Comparison of ENCODE assay signal across 18 cellular contexts in genomic region chr10:50514995-50515394, GRCh38.
"Had no signal": no experiment of that assay in that cellular context is flagged by ENCODE, and none has a peak within 500 bp of the region (broad histone marks: within the 10 kb centered on the region; RNA-seq: fewer than 3 reads in every experiment).

No MANE protein-coding gene starts in this region.

- H3K4me3 Mint-ChIP-seq: activated CD4-positive, alpha-beta T cell treated with anti-CD3 and anti-CD28 coated beads for 36 hours; activated CD8-positive, alpha-beta T cell treated with anti-CD3 and anti-CD28 coated beads, Interleukin-2, amount 10 ng/mL, durations not matched to agents 7 days and 5 days; activated T-helper 1 cell treated with anti-CD3 and anti-CD28 coated beads, Interleukin-12 subunit alpha, Interleukin-12 subunit beta, Interleukin-2, Interleukin-4 antibody, amounts not matched to agents 30 ng/mL and 10 ng/mL and 1 ng/mL, durations not matched to agents 14 hours and 24 hours and 36 hours; immature natural killer cell; nephron progenitor cell; T-cell had no signal

- H3K4me3 ChIP-seq: coronary artery, tibial artery, uterus had no signal

- ATAC-seq: activated CD4-positive, alpha-beta T cell treated with anti-CD3 and anti-CD28 coated beads for 36 hours; activated CD8-positive, alpha-beta T cell treated with anti-CD3 and anti-CD28 coated beads, Interleukin-2, amount 10 ng/mL, durations not matched to agents 7 days and 5 days; left colon; T-cell had no signal

- H3K9me3 ChIP-seq: tibial artery, uterus had no signal

- DNase-seq: activated CD4-positive, alpha-beta T cell treated with anti-CD3 and anti-CD28 coated beads for 36 hours; activated CD8-positive, alpha-beta memory T cell treated with anti-CD3 and anti-CD28 coated beads, Interleukin-2, amount 50 U/mL, for 48 hours; activated CD8-positive, alpha-beta T cell treated with anti-CD3 and anti-CD28 coated beads, Interleukin-2, amount 10 ng/mL, durations not matched to agents 7 days and 5 days; activated naive CD4-positive, alpha-beta T cell; central memory CD4-positive, alpha-beta T cell; effector memory CD4-positive, alpha-beta T cell; immature natural killer cell; left colon; mesendoderm; nephron progenitor cell; stimulated activated CD4-positive, alpha-beta T cell treated with anti-CD3 and anti-CD28 coated beads, Interleukin-15, amount 100 ng/mL, for 24 hours; stimulated activated CD4-positive, alpha-beta T cell treated with anti-CD3 and anti-CD28 coated beads, Interleukin-4, amount 100 ng/mL, for 4 hours; T-cell; tibial artery; uterus; WERI-Rb-1 had no signal

- H3K27me3 ChIP-seq: tibial artery, uterus had no signal

- H3K27ac Mint-ChIP-seq: activated CD4-positive, alpha-beta T cell treated with anti-CD3 and anti-CD28 coated beads for 36 hours; activated CD8-positive, alpha-beta T cell treated with anti-CD3 and anti-CD28 coated beads, Interleukin-2, amount 10 ng/mL, durations not matched to agents 7 days and 5 days; activated T-helper 1 cell treated with anti-CD3 and anti-CD28 coated beads, Interleukin-12 subunit alpha, Interleukin-12 subunit beta, Interleukin-2, Interleukin-4 antibody, amounts not matched to agents 30 ng/mL and 10 ng/mL and 1 ng/mL, durations not matched to agents 14 hours and 24 hours and 36 hours had no signal

- H3K4me1 Mint-ChIP-seq: nephron progenitor cell had no signal

- H3K9me3 Mint-ChIP-seq: activated T-helper 1 cell treated with anti-CD3 and anti-CD28 coated beads, Interleukin-12 subunit alpha, Interleukin-12 subunit beta, Interleukin-2, Interleukin-4 antibody, amounts not matched to agents 30 ng/mL and 10 ng/mL and 1 ng/mL, durations not matched to agents 14 hours and 24 hours and 36 hours; immature natural killer cell; nephron progenitor cell; T-cell had no signal

- H3K27me3 Mint-ChIP-seq: activated CD4-positive, alpha-beta T cell treated with anti-CD3 and anti-CD28 coated beads for 36 hours; T-cell had no signal

- H3K4me1 ChIP-seq: uterus had no signal

- H3K36me3 ChIP-seq: uterus, WERI-Rb-1 had no signal

- H3K27ac ChIP-seq: coronary artery, tibial artery, uterus, WERI-Rb-1 had no signal
